Comparison of ENCODE assay signal across 8 cellular contexts in the genomic region with DNA sequence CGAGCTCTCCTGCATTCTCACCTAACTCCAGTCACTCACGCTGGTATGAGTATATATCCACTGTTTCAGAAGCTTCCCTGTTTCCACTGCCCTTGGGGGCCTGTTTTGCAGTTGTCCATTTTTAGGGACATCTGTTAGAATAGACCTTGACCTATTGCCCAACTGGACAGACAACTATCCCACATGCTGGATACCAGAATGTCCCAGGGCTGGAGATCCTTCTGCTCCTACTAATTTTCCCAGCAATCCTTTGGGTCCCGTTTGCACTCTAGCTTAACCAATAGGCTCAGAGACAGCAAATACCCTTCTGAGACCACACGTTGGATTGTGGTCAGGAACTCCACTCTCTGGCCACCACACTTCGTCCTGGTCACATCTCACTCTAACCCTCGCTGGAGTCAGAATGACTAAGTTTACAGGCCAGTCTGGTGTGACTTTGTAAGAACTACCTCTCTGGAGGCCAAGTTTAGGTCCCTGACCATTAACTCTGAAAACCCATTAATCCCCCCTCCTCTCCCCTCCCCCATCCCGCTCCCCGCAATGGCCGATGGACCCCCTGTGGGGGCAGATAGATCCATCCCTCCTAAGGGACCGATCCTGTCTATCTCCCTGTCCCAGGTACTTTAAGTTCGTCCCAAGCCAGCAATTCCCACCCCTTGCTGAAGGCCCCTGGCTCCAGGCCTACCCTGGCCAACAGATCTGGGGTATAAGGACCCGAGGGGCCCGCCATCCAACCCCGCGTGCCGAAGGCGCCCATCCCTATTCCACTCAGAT. TPM values are rescaled to one million over a fixed set of nuclear protein-coding genes. Genes with fewer than 3 reads are reported as not detected.
DNase-seq lines count a peak whose midpoint lies in the region; TF ChIP-seq lines count a peak whose summit lies in the region.

No MANE protein-coding gene starts in this region.

- TF ChIP-seq CTCF in BJ (IDR thresholded peaks at IDR 0.05; ENCODE audit: insufficient read depth, low read depth, low read length) (no peak), HFFc6 (IDR thresholded peaks at IDR 0.05) (no peak), spleen (IDR thresholded peaks at IDR 0.05 in 8 of 11, conservative IDR thresholded peaks at IDR 0.05 in 3 of 11) (no peak)

- peak overlapping the region; percentile 92 for H3K9ac ChIP-seq in adipocyte (ENCODE audit: low read length)

- H3K4me3 ChIP-seq in BJ (ENCODE audit: low read depth, low read length) (peak overlapping the region; percentile 71), adipocyte (ENCODE audit: low read length) (peak overlapping the region; percentile 90), iPS-11a (ENCODE audit: low read depth, low read length) (peak overlapping the region; percentile 98), spleen (peak overlapping the region; percentile 61 to 97 (median 86))

- WGBS in spleen, 5 donors = 21 to 27% (median 24%) methylated on average over 17 of the region's 17 CpGs

- peak overlapping the region; percentile 76 to 92 (median 85) for H3K27ac ChIP-seq in spleen

- DNase-seq in BJ (ENCODE audit: low read depth) (no peak), HFFc6 (peak; percentile 39), adipocyte (ENCODE audit: low read depth) (peak; percentile 43), spleen (no peak), DMS153 (lab: John Stamatoyannopoulos, UW) (no peak), NOMO-1 (lab: John Stamatoyannopoulos, UW; ENCODE audit: unreplicated experiment in 2 of 2) (no peak), A172 (ENCODE audit: low spot score) (no peak)

- H3K27me3 Mint-ChIP-seq in HFFc6 (ENCODE audit: insufficient read depth) = peaks cover 4% of the 10 kb centered on the region

- H3K36me3 ChIP-seq in BJ (ENCODE audit: control insufficient read depth, insufficient read depth, low read length) (no peaks in the 10 kb centered on the region), adipocyte (ENCODE audit: control insufficient read depth, insufficient read depth, low read length, severe bottlenecking) (no peaks in the 10 kb centered on the region), spleen (no peaks in the 10 kb centered on the region)

- POLR2A ChIA-PET in BJ (lab: Charles Lee) = no interaction called here

- CTCF ChIA-PET in BJ (lab: Yijun Ruan, JAX) = interaction anchor here (0.7 to 1.1 kb wide), 3 partner anchors 9 to 1643 kb away, joined by 3 read pairs; no protein-coding TSS in a partner anchor

- no peaks in the 10 kb centered on the region for H3K27me3 ChIP-seq in BJ (ENCODE audit: control insufficient read depth, insufficient read depth, low read length)
- no peaks in the 10 kb centered on the region for H3K27me3 ChIP-seq in adipocyte (replicated peaks; ENCODE audit: control insufficient read depth, insufficient read depth, low read length)
- H3K27me3 ChIP-seq in spleen (replicated peaks in 1 of 7) = peaks cover 0 to 13% (median 0%) of the 10 kb centered on the region in 7 donors

- no peaks in the 10 kb centered on the region for H3K36me3 Mint-ChIP-seq in HFFc6 (ENCODE audit: low read depth)

- H3K4me1 Mint-ChIP-seq in HFFc6 (ENCODE audit: low read depth) = peaks cover 24% of the 10 kb centered on the region

- peak overlapping the region; percentile 92 for H3K4me3 Mint-ChIP-seq in HFFc6

- TF ChIP-seq POLR2A in spleen (IDR thresholded peaks at IDR 0.05) = no peak

- peak overlapping the region; percentile 81 for H3K27ac Mint-ChIP-seq in HFFc6

- peaks cover 15% of the 10 kb centered on the region for H3K4me1 ChIP-seq in adipocyte (ENCODE audit: control insufficient read depth, insufficient read depth, low read length)
- peaks cover 10 to 55% (median 37%) of the 10 kb centered on the region in 6 donors for H3K4me1 ChIP-seq in spleen

- no peaks in the 10 kb centered on the region for H3K9me3 ChIP-seq in adipocyte (ENCODE audit: control insufficient read depth, low read length)
- H3K9me3 ChIP-seq in spleen = no peaks in the 10 kb centered on the region

- H3K9me3 Mint-ChIP-seq in HFFc6 = no peaks in the 10 kb centered on the region

- intact Hi-C loops in spleen (cut with DNase I; ENCODE audit: low total_unique reads) = no loop called here

RNA-seq across cellular contexts. Expression of a gene that starts 35.5 kb away (rescaled TPM):
- 23.1 and 27.2 TPM in 2 replicates for polyA plus RNA-seq in BJ (2011; rRNA removed)
- 5.3 and 9.3 TPM in 2 replicates for polyA minus RNA-seq in BJ (2011; rRNA and poly(A)+ RNA removed)
- 10 to 100 TPM; 28.3 to 33.9 (median 31.4) TPM for total RNA-seq in HFFc6 (2021; fragmentation: NEBNext Ultra II Directional; extraction: Animal tissue kit (Norgen Biotek cat#: 25700))
- total RNA-seq in spleen = 10 to 100 TPM; 24.0 to 31.9 (median 30.7) TPM
- 10 to 100 TPM; 16.1 to 60.7 (median 18.8) TPM for polyA plus RNA-seq in spleen
- total RNA-seq in A172 (2014; rRNA removed; shearing (Covaris generic)) = 97.1 and 121 TPM in 2 replicates

Comparison
In these comparisons a context has a peak if more than half of its experiments do, and no peak if none do; other contexts are left out.
1. DNase-seq: peak in HFFc6 (single experiment) and adipocyte (single experiment); none in BJ (single experiment), spleen (single experiment), DMS153 (single experiment), NOMO-1 (0 of 2) and A172 (single experiment).
2. Peak in every context shown above with its lines, with median percentiles within 50 percentile points of each other: H3K4me3 ChIP-seq.